Comparison of ENCODE assay signal across 24 cellular contexts in genomic region chr5:90575712-90576111, GRCh38. TPM values are rescaled to one million over a fixed set of nuclear protein-coding genes. Genes with fewer than 3 reads are reported as not detected.
DNase-seq lines count a peak whose midpoint lies in the region; ATAC-seq, FAIRE-seq and TF ChIP-seq lines count a peak whose summit lies in the region.
"Had no signal": no experiment of that assay in that cellular context is flagged by ENCODE, and none has a peak within 500 bp of the region (broad histone marks: within the 10 kb centered on the region; RNA-seq: fewer than 3 reads in every experiment).

No MANE protein-coding gene starts in this region.

- CTCF ChIA-PET in PC-3 (lab: Charles Lee) (no interaction called here), K562 (lab: Yijun Ruan, JAX; ENCODE audit: low intra/inter-chr PET ratio) (no interaction called here), RWPE1 (lab: Yijun Ruan, JAX) (no interaction called here)

- DNase-seq in PC-3, result no peak
- DNase-seq in K562 (ENCODE audit: extremely low read depth in 1 of 4, low spot score in 3 of 4), result no peak
- no peak for DNase-seq in endodermal cell
- no peak for DNase-seq in activated T-helper 2 cell treated with anti-CD3 and anti-CD28 coated beads, Interferon-gamma antibody, Interleukin-2, Interleukin-4, amounts not matched to agents 10 μg/mL and 5 μg/mL and 100 μg/mL, durations not matched to agents 14 hours and 24 hours and 36 hours (ENCODE audit: low spot score)
- no peak for DNase-seq in AML-193 (lab: John Stamatoyannopoulos, UW)
- DNase-seq in RWPE1 (ENCODE audit: low spot score), result no peak
- DNase-seq in caudate nucleus (lab: John Stamatoyannopoulos, UW), result no peak
- DNase-seq: 8988T; ACHN; Caco-2; Calu3; CD4-positive, alpha-beta T cell; CD8-positive, alpha-beta T cell; DMS79 treated with DMSO at 0.1 percent for 48 hours; GDM1 had no signal

- no peaks in the 10 kb centered on the region for H3K9me1 ChIP-seq in K562 (ENCODE audit: control insufficient read depth, insufficient read depth, low read length)

- WGBS in K562 (ENCODE audit: insufficient coverage, low coverage, missing lambda C conversion rate), result 70% methylated on average over 5 of the region's 5 CpGs
- WGBS in endodermal cell (ENCODE audit: insufficient coverage in 1 of 2, insufficient read length in 1 of 2), 2 experiments, result 83 to 94% methylated on average over 1 to 5 of the region's 5 CpGs

- H4K20me1 ChIP-seq in PC-3 (ENCODE audit: low read length) (peaks cover 7% of the 10 kb centered on the region; the same call in 1 of the 2 replicates), K562 (replicated peaks; ENCODE audit: control insufficient read depth, insufficient read depth, low read length) (0 out of 2 replicates have a peak, but pooled peaks cover 4% of the 10 kb centered on the region)
- H4K20me1 ChIP-seq: BLaER1 treated with 17β-estradiol and CSF1 and Interleukin-3, amounts not matched to agents 10 nM and 100 nM had no signal

- H3K9me3 Mint-ChIP-seq in endodermal cell, result peaks cover 42% of the 10 kb centered on the region
- no peaks in the 10 kb centered on the region for H3K9me3 Mint-ChIP-seq in activated T-helper 2 cell treated with anti-CD3 and anti-CD28 coated beads, Interferon-gamma antibody, Interleukin-2, Interleukin-4, amounts not matched to agents 10 μg/mL and 5 μg/mL and 100 μg/mL, durations not matched to agents 14 hours and 24 hours and 36 hours
- H3K9me3 Mint-ChIP-seq: CD8-positive, alpha-beta T cell had no signal

- POLR2A ChIA-PET in PC-3 (lab: Charles Lee; ENCODE audit: unreplicated experiment), result no interaction called here
- POLR2A ChIA-PET in K562 (lab: Yijun Ruan, JAX), result no interaction called here
- POLR2A ChIA-PET in RWPE1 (lab: Yijun Ruan, JAX; ENCODE audit: low non-redundant PET), result no interaction called here

- H3K36me3 Mint-ChIP-seq in endodermal cell (ENCODE audit: low read depth), result peaks cover 13% of the 10 kb centered on the region
- H3K36me3 Mint-ChIP-seq in activated T-helper 2 cell treated with anti-CD3 and anti-CD28 coated beads, Interferon-gamma antibody, Interleukin-2, Interleukin-4, amounts not matched to agents 10 μg/mL and 5 μg/mL and 100 μg/mL, durations not matched to agents 14 hours and 24 hours and 36 hours (ENCODE audit: low read depth), result no peaks in the 10 kb centered on the region
- H3K36me3 Mint-ChIP-seq: CD8-positive, alpha-beta T cell had no signal

- no peak overlapping the region for H3K9ac ChIP-seq in PC-3 (ENCODE audit: low read length)
- no peak overlapping the region for H3K9ac ChIP-seq in K562 (ENCODE audit: insufficient read depth in 1 of 2, low read depth in 2 of 2, low read length in 2 of 2)
- H3K9ac ChIP-seq in endodermal cell (ENCODE audit: extremely low read depth, low read length, poor library complexity, severe bottlenecking), result no peak overlapping the region
- H3K9ac ChIP-seq: BLaER1 treated with 17β-estradiol and CSF1 and Interleukin-3, amounts not matched to agents 10 nM and 100 nM had no signal

- FAIRE-seq in K562 (lab: Jason Lieb, UNC), result no peak
- FAIRE-seq: A204.1, D721Med, GM12878, GM12892, GM18507 had no signal

- TF ChIP-seq CTCF in PC-3 (conservative IDR thresholded peaks at IDR 0.05; ENCODE audit: low read depth, low read length), result no peak
- no peak for TF ChIP-seq CTCF in K562 (IDR thresholded peaks at IDR 0.05 in 2 of 3, conservative IDR thresholded peaks at IDR 0.05 in 1 of 3; ENCODE audit: insufficient read depth in 2 of 3, low read depth in 1 of 3, low read length in 3 of 3)
- peak; percentile 17 for TF ChIP-seq CTCF in endodermal cell (conservative IDR thresholded peaks at IDR 0.05)
- TF ChIP-seq CTCF in RWPE1 (conservative IDR thresholded peaks at IDR 0.05; ENCODE audit: low read depth), result no peak

- BruUV-seq in PC-3 (replicated peaks; lab: Mats Ljungman, UMichigan) (no TSS peak), K562 (replicated peaks; lab: Mats Ljungman, UMichigan) (no TSS peak)

- H3K9me2 ChIP-seq in PC-3 (replicated peaks; ENCODE audit: low read length), result no peaks in the 10 kb centered on the region

- TF ChIP-seq RAD21 in K562 (CRISPR knock-in tag; conservative IDR thresholded peaks at IDR 0.05 in 1 of 2, IDR thresholded peaks at IDR 0.05 in 1 of 2), result no peak

- no peak for TF ChIP-seq POLR2A in K562 (conservative IDR thresholded peaks at IDR 0.05)

- no peak overlapping the region for H3K27ac Mint-ChIP-seq in endodermal cell
- H3K27ac Mint-ChIP-seq in activated T-helper 2 cell treated with anti-CD3 and anti-CD28 coated beads, Interferon-gamma antibody, Interleukin-2, Interleukin-4, amounts not matched to agents 10 μg/mL and 5 μg/mL and 100 μg/mL, durations not matched to agents 14 hours and 24 hours and 36 hours, result no peak overlapping the region
- H3K27ac Mint-ChIP-seq: B cell; CD4-positive, alpha-beta T cell; CD8-positive, alpha-beta T cell had no signal

- no peaks in the 10 kb centered on the region for H3K27me3 ChIP-seq in PC-3 (ENCODE audit: low read length)
- no peaks in the 10 kb centered on the region for H3K27me3 ChIP-seq in K562 (ENCODE audit: control insufficient read depth in 2 of 2, insufficient read depth in 2 of 2, low read length in 2 of 2)
- no peaks in the 10 kb centered on the region for H3K27me3 ChIP-seq in endodermal cell (ENCODE audit: control insufficient read depth, insufficient read depth, low read length, poor library complexity, severe bottlenecking)
- H3K27me3 ChIP-seq: BLaER1 treated with 17β-estradiol and CSF1 and Interleukin-3, amounts not matched to agents 10 nM and 100 nM had no signal

- peaks cover 32% of the 10 kb centered on the region for H3K79me2 ChIP-seq in PC-3 (ENCODE audit: low read length)
- peaks cover 27% of the 10 kb centered on the region for H3K79me2 ChIP-seq in K562 (ENCODE audit: control insufficient read depth, insufficient read depth, low read length)

- no peaks in the 10 kb centered on the region for H3F3A ChIP-seq in PC-3 (ENCODE audit: low read length, unreplicated experiment)

- peaks cover 25% of the 10 kb centered on the region for H3K4me1 ChIP-seq in PC-3 (ENCODE audit: insufficient read depth, low read length)
- no peaks in the 10 kb centered on the region; a peak in 1 of 5 replicates for H3K4me1 ChIP-seq in K562 (replicated peaks in 1 of 2; ENCODE audit: control insufficient read depth in 2 of 2, insufficient read depth in 2 of 2, low read length in 2 of 2)
- H3K4me1 ChIP-seq in endodermal cell (ENCODE audit: control insufficient read depth, insufficient read depth, low read length), result no peaks in the 10 kb centered on the region
- H3K4me1 ChIP-seq: BLaER1 treated with 17β-estradiol and CSF1 and Interleukin-3, amounts not matched to agents 10 nM and 100 nM had no signal

- no peak for ATAC-seq in PC-3
- ATAC-seq in K562, result peak; percentile 67
- ATAC-seq: CD8-positive, alpha-beta T cell; GM12878 had no signal

- H3K4me3 ChIP-seq in PC-3 (ENCODE audit: low read length) (no peak overlapping the region), K562 (no peak overlapping the region), endodermal cell (ENCODE audit: low read length) (no peak overlapping the region)
- H3K4me3 ChIP-seq: BLaER1 treated with 17β-estradiol and CSF1 and Interleukin-3, amounts not matched to agents 10 nM and 100 nM; GM12878 had no signal

- H3K4me1 Mint-ChIP-seq in endodermal cell, result peaks cover 11% of the 10 kb centered on the region
- no peaks in the 10 kb centered on the region for H3K4me1 Mint-ChIP-seq in activated T-helper 2 cell treated with anti-CD3 and anti-CD28 coated beads, Interferon-gamma antibody, Interleukin-2, Interleukin-4, amounts not matched to agents 10 μg/mL and 5 μg/mL and 100 μg/mL, durations not matched to agents 14 hours and 24 hours and 36 hours (ENCODE audit: low read depth)
- H3K4me1 Mint-ChIP-seq: B cell had no signal

- H3K27ac ChIP-seq in PC-3 (ENCODE audit: low read length) (peak overlapping the region; percentile 40), K562 (ENCODE audit: extremely low read depth, low read depth, low read length) (no peak overlapping the region), endodermal cell (ENCODE audit: low read depth, low read length) (no peak overlapping the region), RWPE1 (no peak overlapping the region), caudate nucleus (ENCODE audit: low read depth, low read length) (no peak overlapping the region)
- H3K27ac ChIP-seq: BLaER1 treated with 17β-estradiol and CSF1 and Interleukin-3, amounts not matched to agents 10 nM and 100 nM; C4-2B had no signal

- intact Hi-C loops in PC-3 (cut with micrococcal nuclease) (no loop called here), K562 (cut with micrococcal nuclease) (no loop called here)
- intact Hi-C loops in activated T-helper 2 cell treated with anti-CD3 and anti-CD28 coated beads, Interferon-gamma antibody, Interleukin-2, Interleukin-4, amounts not matched to agents 10 μg/mL and 5 μg/mL and 100 μg/mL, durations not matched to agents 14 hours and 24 hours and 36 hours (cut with micrococcal nuclease), result no loop called here

- TF ChIP-seq EP300 in K562 (IDR thresholded peaks at IDR 0.05; ENCODE audit: low read length), result no peak

- H2AFZ ChIP-seq in PC-3 (ENCODE audit: low read length), result no peak overlapping the region
- no peak overlapping the region for H2AFZ ChIP-seq in K562 (ENCODE audit: low read depth, low read length)

- H3K36me3 ChIP-seq in PC-3 (ENCODE audit: low read depth, low read length) (no peaks in the 10 kb centered on the region), K562 (ENCODE audit: control insufficient read depth, insufficient read depth, low read length) (no peaks in the 10 kb centered on the region), endodermal cell (ENCODE audit: control insufficient read depth, insufficient read depth, low read length) (no peaks in the 10 kb centered on the region)
- H3K36me3 ChIP-seq: BLaER1 treated with 17β-estradiol and CSF1 and Interleukin-3, amounts not matched to agents 10 nM and 100 nM had no signal

- H3K27me3 Mint-ChIP-seq in endodermal cell (ENCODE audit: insufficient read depth), result no peaks in the 10 kb centered on the region
- peaks cover 2% of the 10 kb centered on the region for H3K27me3 Mint-ChIP-seq in activated T-helper 2 cell treated with anti-CD3 and anti-CD28 coated beads, Interferon-gamma antibody, Interleukin-2, Interleukin-4, amounts not matched to agents 10 μg/mL and 5 μg/mL and 100 μg/mL, durations not matched to agents 14 hours and 24 hours and 36 hours (ENCODE audit: low read depth)

- no peak overlapping the region for H3K4me3 Mint-ChIP-seq in endodermal cell
- no peak overlapping the region for H3K4me3 Mint-ChIP-seq in activated T-helper 2 cell treated with anti-CD3 and anti-CD28 coated beads, Interferon-gamma antibody, Interleukin-2, Interleukin-4, amounts not matched to agents 10 μg/mL and 5 μg/mL and 100 μg/mL, durations not matched to agents 14 hours and 24 hours and 36 hours (ENCODE audit: low read depth)
- H3K4me3 Mint-ChIP-seq: B cell; CD4-positive, alpha-beta T cell; CD8-positive, alpha-beta T cell had no signal

- H3K9me3 ChIP-seq in PC-3 (ENCODE audit: low read length) (no peaks in the 10 kb centered on the region), K562 (replicated peaks; ENCODE audit: control insufficient read depth, insufficient read depth, low read depth, low read length) (no peaks in the 10 kb centered on the region), endodermal cell (ENCODE audit: control insufficient read depth, low read length) (peaks cover 17% of the 10 kb centered on the region)
- H3K9me3 ChIP-seq: Caco-2 had no signal

- peak overlapping the region; percentile 43 for H3K4me2 ChIP-seq in PC-3 (ENCODE audit: low read length)
- H3K4me2 ChIP-seq in K562 (ENCODE audit: insufficient read depth, low read length), result no peak overlapping the region
- H3K4me2 ChIP-seq: BLaER1 treated with 17β-estradiol and CSF1 and Interleukin-3, amounts not matched to agents 10 nM and 100 nM had no signal

- in situ Hi-C loops in K562 (cut with MboI), result no loop called here

RNA-seq across cellular contexts. Expression of gene ADGRV1, which starts 17.1 kb away (rescaled TPM):
- 22.7 and 27.2 TPM in 2 replicates for total RNA-seq in PC-3 (2014; rRNA removed)
- total RNA-seq in K562 (2011; cell fraction: chromatin; rRNA removed; ENCODE audit: low replicate concordance), result 426 and 1,792 TPM in 2 replicates
- 167 and 305 TPM in 2 replicates for total RNA-seq in K562 (2011; cell fraction: nucleolus; rRNA removed)
- total RNA-seq in K562 (2011; cell fraction: nucleoplasm; rRNA removed), result 499 and 612 TPM in 2 replicates
- 71.6 and 75.0 TPM in 2 replicates for total RNA-seq in K562 (2014; rRNA removed)
- 156 and 170 TPM in 2 replicates for total RNA-seq in K562 (2014; rRNA removed; fragmentation: Illumina TruSeq; extraction: Trizol)
- total RNA-seq in K562 (2015; rRNA removed; fragmentation: Illumina TruSeq; extraction: Trizol), result 101 and 111 TPM in 2 replicates
- total RNA-seq in K562 (2021), result 70.6 and 73.7 TPM in 2 replicates
- polyA plus RNA-seq in K562 (2011; rRNA removed), result 49.6 and 58.2 TPM in 2 replicates
- polyA plus RNA-seq in K562 (2011; cell fraction: cytosol; rRNA removed), result 18.0 and 26.3 TPM in 2 replicates
- 135 and 146 TPM in 2 replicates for polyA plus RNA-seq in K562 (2011; cell fraction: nucleus; rRNA removed)
- 34.1 and 37.7 TPM in 2 replicates for polyA plus RNA-seq in K562 (2012)
- 45.6 and 47.5 TPM in 2 replicates for polyA plus RNA-seq in K562 (2014; fragmentation: Illumina TruSeq; extraction: Trizol)
- 10 to 100 TPM; 21.7 to 24.5 TPM for polyA plus RNA-seq in K562 (2014; fragmentation: Nextera tagmentation; extraction: Ambion mirVana)
- 50.7 and 51.8 TPM in 2 replicates for polyA plus RNA-seq in K562 (2014; rRNA removed)
- 318 and 333 TPM in 2 replicates for polyA minus RNA-seq in K562 (2011; rRNA and poly(A)+ RNA removed)
- polyA minus RNA-seq in K562 (2011; cell fraction: cytosol; rRNA and poly(A)+ RNA removed), result 24.5 and 45.3 TPM in 2 replicates
- polyA minus RNA-seq in K562 (2011; cell fraction: nucleus; rRNA and poly(A)+ RNA removed), result 512 and 599 TPM in 2 replicates
- total RNA-seq in endodermal cell, result 100 to 1,000 TPM in 1 of 2 donors, 10 to 100 TPM in 1; 97.6 to 117 TPM
- polyA plus RNA-seq in endodermal cell (2013, experiment 1 of 2), result 47.2 TPM
- polyA plus RNA-seq in endodermal cell (2013, experiment 2 of 2), result 42.6 TPM
- total RNA-seq in activated T-helper 2 cell treated with anti-CD3 and anti-CD28 coated beads, Interferon-gamma antibody, Interleukin-2, Interleukin-4, amounts not matched to agents 10 μg/mL and 5 μg/mL and 100 μg/mL, durations not matched to agents 14 hours and 24 hours and 36 hours, result 12.4 TPM in 2 replicates
- total RNA-seq: B cell, G401 had no signal

RNA-seq across cellular contexts. Expression of gene LYSMD3, which starts 46.3 kb away (rescaled TPM):
- 7.9 and 10.0 TPM in 2 replicates for total RNA-seq in PC-3 (2014; rRNA removed)
- 8.0 and 49.3 TPM in 2 replicates for total RNA-seq in K562 (2011; cell fraction: chromatin; rRNA removed; ENCODE audit: low replicate concordance)
- total RNA-seq in K562 (2011; cell fraction: nucleolus; rRNA removed), result 4.8 and 6.4 TPM in 2 replicates
- 15.0 and 31.4 TPM in 2 replicates for total RNA-seq in K562 (2011; cell fraction: nucleoplasm; rRNA removed)
- 11.7 TPM in 2 replicates for total RNA-seq in K562 (2014; rRNA removed)
- total RNA-seq in K562 (2014; rRNA removed; fragmentation: Illumina TruSeq; extraction: Trizol), result 23.3 and 30.3 TPM in 2 replicates
- total RNA-seq in K562 (2015; rRNA removed; fragmentation: Illumina TruSeq; extraction: Trizol), result 17.5 and 20.7 TPM in 2 replicates
- 21.1 and 21.9 TPM in 2 replicates for total RNA-seq in K562 (2021)
- 35.1 and 42.3 TPM in 2 replicates for polyA plus RNA-seq in K562 (2011; rRNA removed)
- 4.8 and 14.0 TPM in 2 replicates for polyA plus RNA-seq in K562 (2011; cell fraction: cytosol; rRNA removed)
- 8.2 and 12.3 TPM in 2 replicates for polyA plus RNA-seq in K562 (2011; cell fraction: nucleus; rRNA removed)
- polyA plus RNA-seq in K562 (2012), result 15.0 and 18.3 TPM in 2 replicates
- 21.2 and 25.0 TPM in 2 replicates for polyA plus RNA-seq in K562 (2014; fragmentation: Illumina TruSeq; extraction: Trizol)
- 10 to 100 TPM in 1 of 2 experiments, 1 to 10 TPM in 1; 9.5 to 19.2 TPM for polyA plus RNA-seq in K562 (2014; fragmentation: Nextera tagmentation; extraction: Ambion mirVana)
- 16.5 and 17.6 TPM in 2 replicates for polyA plus RNA-seq in K562 (2014; rRNA removed)
- 61.9 and 70.0 TPM in 2 replicates for polyA minus RNA-seq in K562 (2011; rRNA and poly(A)+ RNA removed)
- 16.2 and 17.2 TPM in 2 replicates for polyA minus RNA-seq in K562 (2011; cell fraction: cytosol; rRNA and poly(A)+ RNA removed)
- polyA minus RNA-seq in K562 (2011; cell fraction: nucleus; rRNA and poly(A)+ RNA removed), result 10.4 and 21.7 TPM in 2 replicates
- 10 to 100 TPM; 18.2 to 18.7 TPM for total RNA-seq in endodermal cell
- 11.3 TPM for polyA plus RNA-seq in endodermal cell (2013, experiment 1 of 2)
- polyA plus RNA-seq in endodermal cell (2013, experiment 2 of 2), result 14.1 TPM
- total RNA-seq in activated T-helper 2 cell treated with anti-CD3 and anti-CD28 coated beads, Interferon-gamma antibody, Interleukin-2, Interleukin-4, amounts not matched to agents 10 μg/mL and 5 μg/mL and 100 μg/mL, durations not matched to agents 14 hours and 24 hours and 36 hours, result 13.5 and 13.7 TPM in 2 replicates
